Comparison of ENCODE assay signal across 2 cellular contexts in genomic region chr20:51206032-51206662, GRCh38.
TF ChIP-seq lines count a peak whose summit lies in the region.

No MANE protein-coding gene starts in this region.

TF ChIP-seq in SK-N-SH, 30 proteins besides CTCF, POLR2A, EP300 and RAD21 (continued from another document):
- TF ChIP-seq USF1 (IDR thresholded peaks at IDR 0.05; ENCODE audit: borderline replicate concordance, low read depth): peak; percentile 55; the same call in 1 of the 2 replicates

TF ChIP-seq in SK-N-SH treated with all-trans-retinoic acid at 6 μM for 48 hours, 23 proteins besides CTCF, POLR2A, EP300 and RAD21 (continued from another document):
- TF ChIP-seq PATZ1 (CRISPR knock-in tag; IDR thresholded peaks at IDR 0.05; ENCODE audit: borderline replicate concordance): no peak
- no peak for TF ChIP-seq CSDC2 (CRISPR knock-in tag; IDR thresholded peaks at IDR 0.05)
- no peak for TF ChIP-seq TOX (CRISPR knock-in tag; IDR thresholded peaks at IDR 0.05; ENCODE audit: borderline replicate concordance)
- TF ChIP-seq POU6F1 (CRISPR knock-in tag; IDR thresholded peaks at IDR 0.05; ENCODE audit: borderline replicate concordance, low read depth): no peak
- TF ChIP-seq ZNF565 (CRISPR knock-in tag; conservative IDR thresholded peaks at IDR 0.05; ENCODE audit: low read depth): no peak
- no peak for TF ChIP-seq PPARA (CRISPR knock-in tag; IDR thresholded peaks at IDR 0.05; ENCODE audit: borderline replicate concordance)
- TF ChIP-seq GLIS3 (CRISPR knock-in tag; IDR thresholded peaks at IDR 0.05): no peak
- TF ChIP-seq TCF4 (CRISPR knock-in tag; IDR thresholded peaks at IDR 0.05; ENCODE audit: borderline replicate concordance): no peak
- no peak for TF ChIP-seq ZNF8 (CRISPR knock-in tag; IDR thresholded peaks at IDR 0.05)
- TF ChIP-seq ZFP3 (CRISPR knock-in tag; IDR thresholded peaks at IDR 0.05): no peak
